Comparison of ENCODE assay signal across 20 cellular contexts in the genomic region with DNA sequence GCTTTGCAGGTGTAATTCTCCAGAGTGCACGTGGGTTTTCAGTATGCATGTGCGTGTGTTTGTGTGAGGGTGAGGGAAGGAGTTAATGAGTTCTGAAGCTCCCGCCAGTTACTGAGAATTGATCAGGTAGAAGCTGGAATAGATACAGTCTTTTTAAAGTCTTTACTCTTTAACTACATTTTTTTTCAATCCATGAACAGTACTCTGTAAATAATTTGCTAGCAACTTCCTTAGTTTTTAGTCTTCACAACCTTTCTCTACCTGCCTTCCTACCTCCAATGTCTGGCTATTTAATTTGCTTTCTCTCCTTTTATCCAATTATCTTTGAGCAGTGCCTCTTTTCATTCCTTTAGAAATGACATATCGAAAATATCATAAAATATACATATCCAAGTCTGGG. TPM values are rescaled to one million over a fixed set of nuclear protein-coding genes. Genes with fewer than 3 reads are reported as not detected.
DNase-seq lines count a peak whose midpoint lies in the region; ATAC-seq and TF ChIP-seq lines count a peak whose summit lies in the region.
"Had no signal": no experiment of that assay in that cellular context is flagged by ENCODE, and none has a peak within 500 bp of the region (broad histone marks: within the 10 kb centered on the region; RNA-seq: fewer than 3 reads in every experiment).

No MANE protein-coding gene starts in this region.

- no peaks in the 10 kb centered on the region for H3K4me1 ChIP-seq in hepatocyte (ENCODE audit: insufficient read depth)
- H3K4me1 ChIP-seq in mucosa of descending colon (ENCODE audit: low read depth), result no peaks in the 10 kb centered on the region

- ATAC-seq in mucosa of descending colon, result peak; percentile 26
- ATAC-seq in activated T-helper 17 cell treated with anti-CD3 and anti-CD28 coated beads, Interleukin-2, amount 50 U/mL, for 72 hours (replicated peaks), result no peak
- no peak for ATAC-seq in GM21717 (IDR thresholded peaks at IDR 0.05; ENCODE audit: unreplicated experiment)

- H3K4me3 Mint-ChIP-seq in Calu3 (ENCODE audit: low read depth, unreplicated experiment), result no peak overlapping the region
- H3K4me3 Mint-ChIP-seq in activated T-helper 17 cell treated with anti-CD3 and anti-CD28 coated beads, Interleukin-2, amount 50 U/mL, for 72 hours, result no peak overlapping the region
- H3K4me3 Mint-ChIP-seq: CD8-positive, alpha-beta memory T cell; HFFc6 had no signal

- H3K4me3 ChIP-seq in hepatocyte (no peak overlapping the region), mucosa of descending colon (no peak overlapping the region)
- H3K4me3 ChIP-seq: MG63 had no signal

- H3K4me2 ChIP-seq in hepatocyte, result peak overlapping the region; percentile 20
- H3K4me2 ChIP-seq: SK-N-SH had no signal

- H2AFZ ChIP-seq in hepatocyte, result no peak overlapping the region

- H3K9me3 Mint-ChIP-seq in Calu3 (ENCODE audit: low read depth, unreplicated experiment), result no peaks in the 10 kb centered on the region
- H3K9me3 Mint-ChIP-seq in activated T-helper 17 cell treated with anti-CD3 and anti-CD28 coated beads, Interleukin-2, amount 50 U/mL, for 72 hours, result peaks cover 3% of the 10 kb centered on the region
- H3K9me3 Mint-ChIP-seq: HFFc6 had no signal

- no TSS peak for BruUV-seq in Calu3 (replicated peaks; lab: Mats Ljungman, UMichigan)

- H3K9me3 ChIP-seq in hepatocyte (ENCODE audit: low read depth) (no peaks in the 10 kb centered on the region), mucosa of descending colon (no peaks in the 10 kb centered on the region)
- H3K9me3 ChIP-seq: MG63, SK-N-SH had no signal

- H3K4me1 Mint-ChIP-seq in Calu3 (ENCODE audit: low read depth, unreplicated experiment), result peaks cover 10% of the 10 kb centered on the region
- H3K4me1 Mint-ChIP-seq in activated T-helper 17 cell treated with anti-CD3 and anti-CD28 coated beads, Interleukin-2, amount 50 U/mL, for 72 hours, result no peaks in the 10 kb centered on the region
- H3K4me1 Mint-ChIP-seq: CD8-positive, alpha-beta memory T cell had no signal

- DNase-seq in Calu3, result no peak
- DNase-seq in HT-29 (ENCODE audit: low spot score), result peak; percentile 36
- DNase-seq in hepatocyte (ENCODE audit: low spot score), result no peak
- DNase-seq in mucosa of descending colon, result no peak
- no peak for DNase-seq in HPDE6-E6E7 (ENCODE audit: extremely low spot score)
- DNase-seq: C1 segment of cervical spinal cord; CD8-positive, alpha-beta memory T cell; HFFc6; IMR-90; Kasumi-1; MG63; NCI-H1048; NCI-H1436; NCI-H1930; NCI-H446; NCI-H526 treated with DMSO at 0.1 percent for 48 hours; SHP77 treated with DMSO at 0.1 percent for 48 hours; SK-N-SH had no signal

- no peaks in the 10 kb centered on the region for H3K9me2 ChIP-seq in hepatocyte (replicated peaks; ENCODE audit: insufficient read depth)
- H3K9me2 ChIP-seq: SK-N-SH had no signal

- peak overlapping the region; percentile 11 for H3K27ac Mint-ChIP-seq in Calu3 (ENCODE audit: unreplicated experiment)
- no peak overlapping the region for H3K27ac Mint-ChIP-seq in activated T-helper 17 cell treated with anti-CD3 and anti-CD28 coated beads, Interleukin-2, amount 50 U/mL, for 72 hours
- H3K27ac Mint-ChIP-seq: CD8-positive, alpha-beta memory T cell; HFFc6 had no signal

- intact Hi-C loops in Calu3 (cut with micrococcal nuclease; ENCODE audit: unreplicated experiment), result no loop called here
- intact Hi-C loops in mucosa of descending colon (cut with DNase I, micrococcal nuclease), result no loop called here

- WGBS in hepatocyte (ENCODE audit: low lambda C conversion rate, missing lambda C conversion rate), result 68% methylated on average over 4 of the region's 4 CpGs

- CTCF ChIA-PET in Calu3 (lab: Charles Lee), result interaction anchor here (0.7 kb wide), 1 partner anchor 64 kb away, joined by 4 read pairs; no protein-coding TSS in a partner anchor

- H3K27me3 Mint-ChIP-seq in Calu3 (ENCODE audit: unreplicated experiment), result no peaks in the 10 kb centered on the region
- no peaks in the 10 kb centered on the region for H3K27me3 Mint-ChIP-seq in activated T-helper 17 cell treated with anti-CD3 and anti-CD28 coated beads, Interleukin-2, amount 50 U/mL, for 72 hours
- H3K27me3 Mint-ChIP-seq: CD8-positive, alpha-beta memory T cell had no signal

- H3K36me3 ChIP-seq in hepatocyte (replicated peaks; ENCODE audit: insufficient read depth, low read depth) (no peaks in the 10 kb centered on the region), mucosa of descending colon (ENCODE audit: low read depth) (no peaks in the 10 kb centered on the region)
- H3K36me3 ChIP-seq: MG63 had no signal

- no peak for TF ChIP-seq CTCF in Calu3 (IDR thresholded peaks at IDR 0.05; ENCODE audit: unreplicated experiment)
- no peak for TF ChIP-seq CTCF in hepatocyte (IDR thresholded peaks at IDR 0.05; ENCODE audit: poor library complexity)
- TF ChIP-seq CTCF in mucosa of descending colon (IDR thresholded peaks at IDR 0.05), result no peak

- H3K36me3 Mint-ChIP-seq in Calu3 (ENCODE audit: insufficient read depth, unreplicated experiment), result no peaks in the 10 kb centered on the region
- H3K36me3 Mint-ChIP-seq in activated T-helper 17 cell treated with anti-CD3 and anti-CD28 coated beads, Interleukin-2, amount 50 U/mL, for 72 hours (ENCODE audit: low read depth), result no peaks in the 10 kb centered on the region
- H3K36me3 Mint-ChIP-seq: CD8-positive, alpha-beta memory T cell had no signal

- peak overlapping the region; percentile 38 for H3K27ac ChIP-seq in hepatocyte

- H3K27me3 ChIP-seq in hepatocyte, result no peaks in the 10 kb centered on the region
- H3K27me3 ChIP-seq: MG63 had no signal

- H3K79me2 ChIP-seq in hepatocyte, result peaks cover 77% of the 10 kb centered on the region

- no peaks in the 10 kb centered on the region for H4K20me1 ChIP-seq in hepatocyte (ENCODE audit: insufficient read depth, poor library complexity, severe bottlenecking)

RNA-seq across cellular contexts. Expression of a gene that starts 25.5 kb away (rescaled TPM):
- 9.9 and 10.3 TPM in 2 replicates for total RNA-seq in Calu3 (2022)
- total RNA-seq in HT-29 (2014; rRNA removed; shearing (Covaris generic)), result 4.5 and 4.8 TPM in 2 replicates
- 26.5 and 36.0 TPM in 2 replicates for total RNA-seq in hepatocyte
- polyA plus RNA-seq in hepatocyte, result 8.7 and 11.5 TPM in 2 replicates
- total RNA-seq in mucosa of descending colon, result 10 to 100 TPM; 17.6 to 38.9 (median 18.8) TPM
- total RNA-seq in activated T-helper 17 cell treated with anti-CD3 and anti-CD28 coated beads, Interleukin-2, amount 50 U/mL, for 72 hours, result not detected
